ENCODE assay signal across 15 cellular contexts in genomic region chr14:103273847-103274615, GRCh38.
DNase-seq lines count a peak whose midpoint lies in the region; ATAC-seq and TF ChIP-seq lines count a peak whose summit lies in the region.
"Had no signal": no experiment of that assay in that cellular context is flagged by ENCODE, and none has a peak within 500 bp of the region (broad histone marks: within the 10 kb centered on the region; RNA-seq: fewer than 3 reads in every experiment).

No MANE protein-coding gene starts in this region.

- H3K4me2 ChIP-seq in mammary epithelial cell (ENCODE audit: insufficient read depth, low read depth, low read length) (peak overlapping the region; percentile 78), Karpas-422 (ENCODE audit: low read depth, low read length, poor library complexity, severe bottlenecking) (no peak overlapping the region)

- intact Hi-C loops in mammary epithelial cell (cut with micrococcal nuclease) (no loop called here), left cardiac atrium (cut with DNase I) (no loop called here), ovary (cut with DNase I) (no loop called here), transverse colon (cut with DNase I; ENCODE audit: low total_unique reads) (no loop called here)

- H3K9ac ChIP-seq in mammary epithelial cell (ENCODE audit: insufficient read depth, low read length), result no peak overlapping the region
- H3K9ac ChIP-seq in Karpas-422 (ENCODE audit: low read length), result no peak overlapping the region

- no peaks in the 10 kb centered on the region for H3K36me3 ChIP-seq in mammary epithelial cell (ENCODE audit: insufficient read depth, low read length)
- H3K36me3 ChIP-seq in ovary, result no peaks in the 10 kb centered on the region
- H3K36me3 ChIP-seq in transverse colon, result no peaks in the 10 kb centered on the region
- no peaks in the 10 kb centered on the region for H3K36me3 ChIP-seq in Karpas-422 (ENCODE audit: insufficient read depth, low read length)

- H3K27me3 ChIP-seq in mammary epithelial cell (ENCODE audit: insufficient read depth, low read length), result peaks cover 15% of the 10 kb centered on the region
- H3K27me3 ChIP-seq in ovary, result no peaks in the 10 kb centered on the region
- H3K27me3 ChIP-seq in transverse colon, result peaks cover 68% of the 10 kb centered on the region
- no peaks in the 10 kb centered on the region for H3K27me3 ChIP-seq in Karpas-422 (ENCODE audit: low read length)

- H3K4me1 ChIP-seq in mammary epithelial cell (ENCODE audit: insufficient read depth, low read length) (peaks cover 6% of the 10 kb centered on the region), ovary (ENCODE audit: insufficient read depth) (peaks cover 6% of the 10 kb centered on the region), transverse colon (peaks cover 4 to 19% (median 15%) of the 10 kb centered on the region in 4 donors), Karpas-422 (ENCODE audit: low read length) (no peaks in the 10 kb centered on the region)

- TF ChIP-seq EP300 in ovary (IDR thresholded peaks at IDR 0.05), result no peak
- no peak for TF ChIP-seq EP300 in transverse colon (IDR thresholded peaks at IDR 0.05; ENCODE audit: low read depth)

- DNase-seq in mammary epithelial cell, result no peak
- no peak for DNase-seq in left cardiac atrium
- no peak for DNase-seq in ovary
- no peak for DNase-seq in transverse colon
- no peak for DNase-seq in Karpas-422
- DNase-seq: activated CD4-positive, alpha-beta T cell treated with anti-CD3 and anti-CD28 coated beads for 4 hours; activated T-cell treated with anti-CD3 and anti-CD28 coated beads, Interleukin-2, amount 50 U/mL, for 48 hours; NCI-H1930; NCI-H526 treated with DMSO at 0.1 percent for 48 hours; nucleus accumbens; stimulated activated CD4-positive, alpha-beta T cell treated with anti-CD3 and anti-CD28 coated beads, Interleukin-2, amount 100 ng/mL, for 24 hours had no signal

- ATAC-seq in left cardiac atrium, result peak; percentile 20 to 22
- no peak for ATAC-seq in HG03520 (IDR thresholded peaks at IDR 0.05; ENCODE audit: unreplicated experiment)
- ATAC-seq in HG02642 (IDR thresholded peaks at IDR 0.05; ENCODE audit: poor library complexity, unreplicated experiment), result no peak
- ATAC-seq: GM12878 had no signal

- dilution Hi-C loops in mammary epithelial cell (cut with HindIII; ENCODE audit: low sequenced_read_pairs), result no loop called here

- H3K9me3 ChIP-seq in mammary epithelial cell (replicated peaks; ENCODE audit: insufficient read depth, low read length) (no peaks in the 10 kb centered on the region), ovary (no peaks in the 10 kb centered on the region), transverse colon (no peaks in the 10 kb centered on the region), Karpas-422 (ENCODE audit: low read length) (peaks cover 4% of the 10 kb centered on the region; the same call in 1 of the 2 replicates)

- H3K9me2 ChIP-seq in Karpas-422 (replicated peaks; ENCODE audit: insufficient read depth, low read length), result no peaks in the 10 kb centered on the region

- H4K20me1 ChIP-seq in mammary epithelial cell (ENCODE audit: insufficient read depth, low read length), result peaks cover 2% of the 10 kb centered on the region
- no peaks in the 10 kb centered on the region for H4K20me1 ChIP-seq in Karpas-422 (ENCODE audit: insufficient read depth, low read depth, low read length)

- in situ Hi-C loops in mammary epithelial cell (cut with MboI; ENCODE audit: low sequenced_read_pairs in 2 of 2) (no loop called here), transverse colon (cut with MboI; ENCODE audit: low pct_ligation_motif_present in 1 of 4, low pct_unique_long_range_greater_than_20kb in 1 of 4, low sequenced_read_pairs in 3 of 4) (no loop called here)

- H3K4me3 ChIP-seq in mammary epithelial cell (replicated peaks in 1 of 3; ENCODE audit: insufficient read depth in 1 of 3, low read depth in 2 of 3, low read length in 3 of 3), result no peak overlapping the region
- H3K4me3 ChIP-seq in ovary, result peak overlapping the region; percentile 24
- peak overlapping the region in 3 of 4 donors; percentile 40 to 48 (median 41) for H3K4me3 ChIP-seq in transverse colon
- no peak overlapping the region for H3K4me3 ChIP-seq in Karpas-422 (ENCODE audit: low read length)
- H3K4me3 ChIP-seq: GM12878 had no signal

- H3K79me2 ChIP-seq in mammary epithelial cell (ENCODE audit: insufficient read depth, low read length), result no peaks in the 10 kb centered on the region
- no peaks in the 10 kb centered on the region for H3K79me2 ChIP-seq in Karpas-422 (ENCODE audit: low read length)

- no peak overlapping the region for H3K27ac ChIP-seq in mammary epithelial cell (ENCODE audit: insufficient read depth, low read depth, low read length)
- no peak overlapping the region for H3K27ac ChIP-seq in ovary
- no peak overlapping the region for H3K27ac ChIP-seq in transverse colon
- H3K27ac ChIP-seq in Karpas-422 (ENCODE audit: low read length), result no peak overlapping the region
- H3K27ac ChIP-seq: HL-60 had no signal

- 63% methylated on average over 15 of the region's 72 CpGs for WGBS in mammary epithelial cell (ENCODE audit: low coverage, missing lambda C conversion rate)
- WGBS in ovary, 3 donors, result 35 to 49% (median 42%) methylated on average over 35 to 72 of the region's 72 CpGs
- WGBS in transverse colon (ENCODE audit: low coverage in 1 of 2), 2 donors, result 40 to 60% methylated on average over 1 to 50 of the region's 72 CpGs

- H2AFZ ChIP-seq in mammary epithelial cell (ENCODE audit: low read depth, low read length) (no peak overlapping the region), Karpas-422 (ENCODE audit: low read length) (no peak overlapping the region)

- no peak for TF ChIP-seq CTCF in mammary epithelial cell (conservative IDR thresholded peaks at IDR 0.05 in 1 of 2, IDR thresholded peaks at IDR 0.05 in 1 of 2; ENCODE audit: extremely low read depth in 1 of 2, insufficient read depth in 1 of 2, low read depth in 1 of 2, low read length in 2 of 2)
- no peak for TF ChIP-seq CTCF in ovary (IDR thresholded peaks at IDR 0.05)
- TF ChIP-seq CTCF in transverse colon (IDR thresholded peaks at IDR 0.05), result no peak

- BruUV-seq in mammary epithelial cell (replicated peaks; lab: Mats Ljungman, UMichigan), result no TSS peak

- CTCF ChIA-PET in mammary epithelial cell (lab: Charles Lee; ENCODE audit: low non-redundant PET), result no interaction called here

- TF ChIP-seq POLR2A in ovary (IDR thresholded peaks at IDR 0.05) (no peak), transverse colon (IDR thresholded peaks at IDR 0.05) (no peak)

Comparison
In these comparisons a context has a peak if more than half of its experiments do, and no peak if none do; other contexts are left out.
1. H3K4me3 ChIP-seq: peak in ovary (single experiment) and transverse colon (3 of 4); none in mammary epithelial cell (0 of 3) and Karpas-422 (single experiment).
2. ATAC-seq: peak in left cardiac atrium (2 of 2); none in HG03520 (single experiment) and HG02642 (single experiment).